ENCODE assay signal across 12 cellular contexts in the genomic region with DNA sequence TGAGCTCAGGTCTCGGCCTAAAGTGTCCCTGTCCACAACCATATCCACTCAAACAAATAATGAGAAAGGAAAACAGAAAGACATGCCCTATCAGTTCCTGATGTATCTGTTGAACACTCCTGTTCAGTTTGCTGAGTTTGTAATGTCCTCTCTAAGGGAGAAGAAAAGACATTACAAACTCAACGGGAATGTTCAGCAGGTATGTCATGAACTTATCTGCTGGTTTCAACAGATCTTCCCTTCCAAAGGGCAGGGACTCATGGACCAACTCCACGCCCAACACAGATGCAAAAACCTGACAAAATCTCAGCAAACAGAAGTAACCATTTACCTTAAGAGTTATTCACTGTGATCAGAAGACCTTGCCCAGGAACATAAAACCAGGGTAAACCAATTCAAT. TPM values are rescaled to one million over a fixed set of nuclear protein-coding genes. Genes with fewer than 3 reads are reported as not detected.
DNase-seq lines count a peak whose midpoint lies in the region; ATAC-seq, FAIRE-seq and TF ChIP-seq lines count a peak whose summit lies in the region.
"Had no signal": no experiment of that assay in that cellular context is flagged by ENCODE, and none has a peak within 500 bp of the region (broad histone marks: within the 10 kb centered on the region; RNA-seq: fewer than 3 reads in every experiment).

No MANE protein-coding gene starts in this region.

- CTCF ChIA-PET in WTC11 (lab: Charles Lee): no interaction called here

- H3K9me3 Mint-ChIP-seq in WTC11: no peaks in the 10 kb centered on the region
- H3K9me3 Mint-ChIP-seq in stimulated activated effector memory CD8-positive, alpha-beta T cell treated with anti-CD3 and anti-CD28 coated beads, Interleukin-12 subunit alpha, Interleukin-12 subunit beta, amount 100 ng/mL, for 72 hours: no peaks in the 10 kb centered on the region
- no peaks in the 10 kb centered on the region for H3K9me3 Mint-ChIP-seq in endothelial cell (ENCODE audit: unreplicated experiment)

- H3K4me1 ChIP-seq in left lung: peaks cover 23 to 77% of the 10 kb centered on the region in 2 donors

- H3K4me3 Mint-ChIP-seq in WTC11 (no peak overlapping the region), endothelial cell (ENCODE audit: unreplicated experiment) (no peak overlapping the region)
- H3K4me3 Mint-ChIP-seq in stimulated activated effector memory CD8-positive, alpha-beta T cell treated with anti-CD3 and anti-CD28 coated beads, Interleukin-12 subunit alpha, Interleukin-12 subunit beta, amount 100 ng/mL, for 72 hours: no peak overlapping the region

- H3K36me3 ChIP-seq in left lung: no peaks in the 10 kb centered on the region

- H3K4me1 Mint-ChIP-seq in WTC11 (peaks cover 71% of the 10 kb centered on the region), endothelial cell (ENCODE audit: unreplicated experiment) (peaks cover 17% of the 10 kb centered on the region)
- H3K4me1 Mint-ChIP-seq in stimulated activated effector memory CD8-positive, alpha-beta T cell treated with anti-CD3 and anti-CD28 coated beads, Interleukin-12 subunit alpha, Interleukin-12 subunit beta, amount 100 ng/mL, for 72 hours: peaks cover 88% of the 10 kb centered on the region

- no peaks in the 10 kb centered on the region for H3K9me3 ChIP-seq in left lung

- peak overlapping the region in 1 of 2 donors; percentile 22 for H3K4me3 ChIP-seq in left lung

- H3K36me3 Mint-ChIP-seq in WTC11: no peaks in the 10 kb centered on the region
- no peaks in the 10 kb centered on the region for H3K36me3 Mint-ChIP-seq in stimulated activated effector memory CD8-positive, alpha-beta T cell treated with anti-CD3 and anti-CD28 coated beads, Interleukin-12 subunit alpha, Interleukin-12 subunit beta, amount 100 ng/mL, for 72 hours
- H3K36me3 Mint-ChIP-seq in endothelial cell (ENCODE audit: low read depth, unreplicated experiment): peaks cover 4% of the 10 kb centered on the region

- H3K27ac Mint-ChIP-seq in WTC11: peak overlapping the region; percentile 50
- peak overlapping the region; percentile 82 for H3K27ac Mint-ChIP-seq in stimulated activated effector memory CD8-positive, alpha-beta T cell treated with anti-CD3 and anti-CD28 coated beads, Interleukin-12 subunit alpha, Interleukin-12 subunit beta, amount 100 ng/mL, for 72 hours
- H3K27ac Mint-ChIP-seq in endothelial cell (ENCODE audit: unreplicated experiment): no peak overlapping the region

- DNase-seq in GM12892 (ENCODE audit: insufficient read length) (no peak), WTC11 (ENCODE audit: low spot score) (no peak), left lung (no peak), NCI-H1092 treated with DMSO at 0.1 percent for 48 hours (lab: John Stamatoyannopoulos, UW) (no peak), amygdala (lab: John Stamatoyannopoulos, UW) (no peak), endothelial cell (ENCODE audit: low spot score) (no peak)
- no peak for DNase-seq in stimulated activated effector memory CD8-positive, alpha-beta T cell treated with anti-CD3 and anti-CD28 coated beads, Interleukin-12 subunit alpha, Interleukin-12 subunit beta, amount 100 ng/mL, for 72 hours (ENCODE audit: low spot score in 2 of 2)
- DNase-seq: activated T-cell treated with anti-CD3 and anti-CD28 coated beads for 4 hours, NCI-H2029 had no signal

- H3K27ac ChIP-seq in left lung: peak overlapping the region; percentile 19 to 92

- no peaks in the 10 kb centered on the region for H3K27me3 ChIP-seq in left lung

- TF ChIP-seq POLR2A in GM12892 (IDR thresholded peaks at IDR 0.05; ENCODE audit: low read depth, low read length): no peak

- POLR2A ChIA-PET in WTC11 (lab: Charles Lee): no interaction called here

- FAIRE-seq in GM12892 (lab: Jason Lieb, UNC): peak; percentile 81
- FAIRE-seq: H1 had no signal

- H3K27me3 Mint-ChIP-seq in WTC11 (ENCODE audit: low read depth) (no peaks in the 10 kb centered on the region), endothelial cell (ENCODE audit: unreplicated experiment) (peaks cover 6% of the 10 kb centered on the region)
- H3K27me3 Mint-ChIP-seq: progenitor cell of endocrine pancreas had no signal

- TF ChIP-seq CTCF in WTC11 (IDR thresholded peaks at IDR 0.05): no peak
- TF ChIP-seq CTCF in left lung (IDR thresholded peaks at IDR 0.05): no peak
- TF ChIP-seq CTCF in endothelial cell (IDR thresholded peaks at IDR 0.05; ENCODE audit: unreplicated experiment): no peak

- ATAC-seq in WTC11 (no peak), left lung (no peak), HG02884 (IDR thresholded peaks at IDR 0.05; ENCODE audit: unreplicated experiment) (no peak)
- ATAC-seq in stimulated activated effector memory CD8-positive, alpha-beta T cell treated with anti-CD3 and anti-CD28 coated beads, Interleukin-12 subunit alpha, Interleukin-12 subunit beta, amount 100 ng/mL, for 72 hours: no peak

- intact Hi-C loops in left lung (cut with DNase I): no loop called here

TF ChIP-seq in WTC11, 78 proteins besides CTCF, POLR2A, EP300 and RAD21 (continues in another document):
- TF ChIP-seq, protein P1, sequence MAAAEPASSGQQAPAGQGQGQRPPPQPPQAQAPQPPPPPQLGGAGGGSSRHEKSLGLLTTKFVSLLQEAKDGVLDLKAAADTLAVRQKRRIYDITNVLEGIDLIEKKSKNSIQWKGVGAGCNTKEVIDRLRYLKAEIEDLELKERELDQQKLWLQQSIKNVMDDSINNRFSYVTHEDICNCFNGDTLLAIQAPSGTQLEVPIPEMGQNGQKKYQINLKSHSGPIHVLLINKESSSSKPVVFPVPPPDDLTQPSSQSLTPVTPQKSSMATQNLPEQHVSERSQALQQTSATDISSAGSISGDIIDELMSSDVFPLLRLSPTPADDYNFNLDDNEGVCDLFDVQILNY (CRISPR knock-in tag; IDR thresholded peaks at IDR 0.05): no peak
- no peak for TF ChIP-seq TCF7 (CRISPR knock-in tag; IDR thresholded peaks at IDR 0.05; ENCODE audit: low read depth)
- no peak for TF ChIP-seq SP1 (CRISPR knock-in tag; conservative IDR thresholded peaks at IDR 0.05)
- TF ChIP-seq, protein P2, sequence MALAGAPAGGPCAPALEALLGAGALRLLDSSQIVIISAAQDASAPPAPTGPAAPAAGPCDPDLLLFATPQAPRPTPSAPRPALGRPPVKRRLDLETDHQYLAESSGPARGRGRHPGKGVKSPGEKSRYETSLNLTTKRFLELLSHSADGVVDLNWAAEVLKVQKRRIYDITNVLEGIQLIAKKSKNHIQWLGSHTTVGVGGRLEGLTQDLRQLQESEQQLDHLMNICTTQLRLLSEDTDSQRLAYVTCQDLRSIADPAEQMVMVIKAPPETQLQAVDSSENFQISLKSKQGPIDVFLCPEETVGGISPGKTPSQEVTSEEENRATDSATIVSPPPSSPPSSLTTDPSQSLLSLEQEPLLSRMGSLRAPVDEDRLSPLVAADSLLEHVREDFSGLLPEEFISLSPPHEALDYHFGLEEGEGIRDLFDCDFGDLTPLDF (CRISPR knock-in tag; IDR thresholded peaks at IDR 0.05): no peak
- no peak for TF ChIP-seq EMX1 (CRISPR knock-in tag; IDR thresholded peaks at IDR 0.05)
- TF ChIP-seq, protein P3, sequence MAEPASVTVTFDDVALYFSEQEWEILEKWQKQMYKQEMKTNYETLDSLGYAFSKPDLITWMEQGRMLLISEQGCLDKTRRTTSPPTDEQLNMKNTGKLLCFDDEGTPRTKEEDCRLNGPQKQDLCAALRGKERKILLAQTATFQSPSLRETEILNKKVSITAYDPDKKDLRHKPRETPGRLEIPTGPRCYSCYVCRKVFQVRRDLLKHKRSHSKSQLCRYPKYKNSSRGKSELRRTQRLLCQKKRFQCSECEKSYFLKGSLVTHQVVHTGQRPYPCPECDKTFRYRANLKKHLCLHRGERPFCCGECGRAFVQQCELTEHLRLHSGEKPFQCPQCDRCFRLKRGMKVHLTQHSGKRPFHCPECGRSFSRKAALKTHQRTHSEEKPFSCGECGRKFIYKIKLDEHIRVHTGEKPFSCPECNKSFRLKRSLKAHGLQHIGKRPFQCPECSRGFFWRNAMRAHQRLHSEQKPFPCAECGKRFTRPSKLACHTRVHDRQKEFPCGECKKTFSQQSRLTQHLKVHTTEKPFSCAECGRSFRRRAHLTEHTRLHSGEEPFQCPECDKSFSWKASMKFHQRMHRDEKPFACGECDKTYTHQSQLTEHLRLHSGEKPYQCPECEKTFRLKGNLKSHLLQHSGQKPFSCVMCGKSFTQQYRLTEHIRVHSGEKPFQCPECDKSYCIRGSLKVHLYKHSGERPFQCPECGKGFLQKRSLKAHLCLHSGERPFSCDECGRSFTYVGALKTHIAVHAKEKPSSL (CRISPR knock-in tag; conservative IDR thresholded peaks at IDR 0.05): no peak
- no peak for TF ChIP-seq HMGA2 (CRISPR knock-in tag; IDR thresholded peaks at IDR 0.05)
- no peak for TF ChIP-seq ZNF396 (CRISPR knock-in tag; IDR thresholded peaks at IDR 0.05; ENCODE audit: borderline replicate concordance)
- TF ChIP-seq, protein P4, sequence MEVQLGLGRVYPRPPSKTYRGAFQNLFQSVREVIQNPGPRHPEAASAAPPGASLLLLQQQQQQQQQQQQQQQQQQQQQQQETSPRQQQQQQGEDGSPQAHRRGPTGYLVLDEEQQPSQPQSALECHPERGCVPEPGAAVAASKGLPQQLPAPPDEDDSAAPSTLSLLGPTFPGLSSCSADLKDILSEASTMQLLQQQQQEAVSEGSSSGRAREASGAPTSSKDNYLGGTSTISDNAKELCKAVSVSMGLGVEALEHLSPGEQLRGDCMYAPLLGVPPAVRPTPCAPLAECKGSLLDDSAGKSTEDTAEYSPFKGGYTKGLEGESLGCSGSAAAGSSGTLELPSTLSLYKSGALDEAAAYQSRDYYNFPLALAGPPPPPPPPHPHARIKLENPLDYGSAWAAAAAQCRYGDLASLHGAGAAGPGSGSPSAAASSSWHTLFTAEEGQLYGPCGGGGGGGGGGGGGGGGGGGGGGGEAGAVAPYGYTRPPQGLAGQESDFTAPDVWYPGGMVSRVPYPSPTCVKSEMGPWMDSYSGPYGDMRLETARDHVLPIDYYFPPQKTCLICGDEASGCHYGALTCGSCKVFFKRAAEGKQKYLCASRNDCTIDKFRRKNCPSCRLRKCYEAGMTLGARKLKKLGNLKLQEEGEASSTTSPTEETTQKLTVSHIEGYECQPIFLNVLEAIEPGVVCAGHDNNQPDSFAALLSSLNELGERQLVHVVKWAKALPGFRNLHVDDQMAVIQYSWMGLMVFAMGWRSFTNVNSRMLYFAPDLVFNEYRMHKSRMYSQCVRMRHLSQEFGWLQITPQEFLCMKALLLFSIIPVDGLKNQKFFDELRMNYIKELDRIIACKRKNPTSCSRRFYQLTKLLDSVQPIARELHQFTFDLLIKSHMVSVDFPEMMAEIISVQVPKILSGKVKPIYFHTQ (CRISPR knock-in tag; IDR thresholded peaks at IDR 0.05): no peak
- TF ChIP-seq FOXP1 (CRISPR knock-in tag; IDR thresholded peaks at IDR 0.05; ENCODE audit: borderline replicate concordance): no peak
- no peak for TF ChIP-seq NR3C1 (CRISPR knock-in tag; conservative IDR thresholded peaks at IDR 0.05; ENCODE audit: low read depth)

RNA-seq across cellular contexts. Expression of a gene that starts 23.7 kb away (rescaled TPM):
- 9.5 TPM for polyA plus RNA-seq in GM12892 (2012; ENCODE audit: missing spikeins)
- total RNA-seq in WTC11 (2021) (30.8 to 38.7 TPM (median 31.4 TPM) in 3 replicates), left lung (10 to 100 TPM; 33.7 to 34.5 TPM), endothelial cell (ENCODE audit: unreplicated experiment) (31.8 TPM)
